In the genomic region with DNA sequence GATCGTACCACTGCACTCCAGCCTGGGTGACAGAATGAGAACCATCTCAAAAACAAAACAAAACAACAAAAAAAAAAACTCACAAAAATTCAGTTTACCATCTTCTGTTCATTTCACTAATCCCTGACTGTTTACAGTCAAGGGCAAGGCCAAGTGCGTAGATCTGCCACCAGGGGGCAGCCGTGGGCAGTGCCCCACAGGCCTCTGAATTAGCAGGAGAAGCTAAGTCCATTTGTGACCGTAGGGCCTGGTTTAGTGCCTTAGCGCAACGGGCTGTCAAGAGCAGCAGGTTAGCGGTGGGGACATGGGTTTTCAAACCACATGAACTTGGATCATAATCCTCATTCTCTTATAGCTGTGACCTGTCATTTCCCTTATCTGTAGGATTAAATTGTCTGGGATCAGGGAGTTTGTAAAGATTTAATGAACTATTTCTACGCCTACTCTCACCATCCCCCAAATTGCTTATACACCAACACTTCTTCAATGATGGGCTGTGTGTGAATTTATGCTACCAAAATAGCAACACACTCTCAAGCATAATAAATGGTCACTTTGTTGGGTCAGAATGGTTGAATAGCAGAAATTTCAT, we compare ENCODE assay signal across 8 cellular contexts. TPM values are rescaled to one million over a fixed set of nuclear protein-coding genes. Genes with fewer than 3 reads are reported as not detected.
A peak's percentile ranks its signal among the peaks of the same experiment; 100 is the strongest.
DNase-seq lines count a peak whose midpoint lies in the region; ATAC-seq, FAIRE-seq and TF ChIP-seq lines count a peak whose summit lies in the region.

No MANE protein-coding gene starts in this region.

- no peaks in the 10 kb centered on the region for H3K36me3 Mint-ChIP-seq in activated CD8-positive, alpha-beta T cell treated with anti-CD3 and anti-CD28 coated beads, Interleukin-2, amount 10 ng/mL, durations not matched to agents 7 days and 5 days (ENCODE audit: low read depth)

- no peak overlapping the region for H2BK15ac ChIP-seq in H1 (ENCODE audit: low read length)

- no peak overlapping the region for H2BK12ac ChIP-seq in H1 (ENCODE audit: low read depth, low read length)

- ATAC-seq in HG03571 (IDR thresholded peaks at IDR 0.05; ENCODE audit: unreplicated experiment) (peak; percentile 62), GM18870 (IDR thresholded peaks at IDR 0.05; ENCODE audit: unreplicated experiment) (no peak)
- ATAC-seq in activated CD8-positive, alpha-beta T cell treated with anti-CD3 and anti-CD28 coated beads, Interleukin-2, amount 10 ng/mL, durations not matched to agents 7 days and 5 days: peak; percentile 92

- H2BK120ac ChIP-seq in H1 (replicated peaks; ENCODE audit: low read depth, low read length): no peak overlapping the region

- H3K79me1 ChIP-seq in H1 (ENCODE audit: low read depth, low read length): no peaks in the 10 kb centered on the region

- TF ChIP-seq CTCF in GM06990 (IDR thresholded peaks at IDR 0.05; ENCODE audit: insufficient read depth, low read length, poor library complexity, severe bottlenecking) (peak; percentile 100), H1 (IDR thresholded peaks at IDR 0.05; ENCODE audit: control extremely low read depth in 1 of 3, insufficient read depth in 1 of 3, low read depth in 1 of 3, low read length in 3 of 3) (peak; percentile 91 to 97 (median 93))

- no peaks in the 10 kb centered on the region for H3K23me2 ChIP-seq in H1 (ENCODE audit: low read depth, low read length)

- no peak overlapping the region for H2BK20ac ChIP-seq in H1 (ENCODE audit: low read length)

- DNase-seq in GM06990 (ENCODE audit: extremely low read depth, insufficient read length) (peak; percentile 61), NCI-H82 treated with DMSO at 0.1 percent for 48 hours (lab: John Stamatoyannopoulos, UW; ENCODE audit: unreplicated experiment) (peak; percentile 57), H1 (ENCODE audit: low read depth in 1 of 2, low spot score in 2 of 2) (peak; percentile 73 to 87), midbrain (lab: John Stamatoyannopoulos, UW) (peak; percentile 86)
- peak; percentile 83 for DNase-seq in activated CD8-positive, alpha-beta T cell treated with anti-CD3 and anti-CD28 coated beads, Interleukin-2, amount 10 ng/mL, durations not matched to agents 7 days and 5 days
- DNase-seq in stimulated activated CD8-positive, alpha-beta memory T cell treated with anti-CD3 and anti-CD28 coated beads, Interleukin-4, amount 100 ng/mL, for 1 hour (ENCODE audit: low read depth in 2 of 2, low spot score in 1 of 2): peak; percentile 47 to 51

- H2AK5ac ChIP-seq in H1 (ENCODE audit: low read depth, low read length): no peak overlapping the region

- peaks cover 6% of the 10 kb centered on the region for H3K4me1 Mint-ChIP-seq in activated CD8-positive, alpha-beta T cell treated with anti-CD3 and anti-CD28 coated beads, Interleukin-2, amount 10 ng/mL, durations not matched to agents 7 days and 5 days (ENCODE audit: low read depth)

- CTCF ChIA-PET in activated CD8-positive, alpha-beta T cell treated with anti-CD3 and anti-CD28 coated beads, Interleukin-2, amount 10 ng/mL, durations not matched to agents 7 days and 5 days (lab: Charles Lee): interaction anchor here (0.6 to 2.4 kb wide), 23 partner anchors 9 to 417 kb away, joined by 3 to 18 read pairs (median 3); a partner anchor contains a TSS
- CTCF ChIA-PET in H1 (lab: Charles Lee; ENCODE audit: partially characterized antibody): interaction anchor here (0.6 to 12.4 kb wide), 23 partner anchors 9 to 328 kb away, joined by 3 to 245 read pairs (median 3); a partner anchor contains a TSS

- no peak overlapping the region for H4K5ac ChIP-seq in H1 (ENCODE audit: insufficient read length, low read depth, low read length)

- no peak overlapping the region for H3K4me3 Mint-ChIP-seq in activated CD8-positive, alpha-beta T cell treated with anti-CD3 and anti-CD28 coated beads, Interleukin-2, amount 10 ng/mL, durations not matched to agents 7 days and 5 days

- no peak for TF ChIP-seq POLR2A in H1 (IDR thresholded peaks at IDR 0.05; ENCODE audit: control extremely low read depth in 1 of 2, low read depth in 2 of 2, low read length in 2 of 2)

- H3K4ac ChIP-seq in H1 (replicated peaks; ENCODE audit: insufficient read length, low read depth, low read length): no peak overlapping the region

- H3K23ac ChIP-seq in H1 (ENCODE audit: insufficient read length): no peak overlapping the region

- H4K8ac ChIP-seq in H1 (ENCODE audit: extremely low read depth, insufficient read depth, low read length): no peak overlapping the region

- H3K27me3 ChIP-seq in GM06990 (replicated peaks; ENCODE audit: control insufficient read depth, insufficient read depth, low read length) (no peaks in the 10 kb centered on the region; the same call in 1 of the 2 replicates), H1 (replicated peaks in 1 of 4; ENCODE audit: control insufficient read depth in 3 of 4, extremely low read depth in 1 of 4, insufficient read depth in 3 of 4, low read length in 3 of 4) (no peaks in the 10 kb centered on the region)

- peaks cover 0 to 2% (median 0%) of the 10 kb centered on the region in 4 experiments; a peak in 1 of 7 replicates for H3K4me1 ChIP-seq in H1 (replicated peaks in 1 of 4; ENCODE audit: control insufficient read depth in 3 of 4, insufficient read depth in 4 of 4, low read length in 3 of 4)

- peak; percentile 84 to 89 for TF ChIP-seq RAD21 in H1 (IDR thresholded peaks at IDR 0.05 in 1 of 2, conservative IDR thresholded peaks at IDR 0.05 in 1 of 2; ENCODE audit: low read depth in 2 of 2, low read length in 2 of 2)

- H3K14ac ChIP-seq in H1 (ENCODE audit: insufficient read length): no peak overlapping the region

- peaks cover 2% of the 10 kb centered on the region for H3K27me3 Mint-ChIP-seq in activated CD8-positive, alpha-beta T cell treated with anti-CD3 and anti-CD28 coated beads, Interleukin-2, amount 10 ng/mL, durations not matched to agents 7 days and 5 days (ENCODE audit: low read depth)

- H3K18ac ChIP-seq in H1 (ENCODE audit: extremely low read depth, low read length): no peak overlapping the region

- no peaks in the 10 kb centered on the region for H3K9me3 Mint-ChIP-seq in activated CD8-positive, alpha-beta T cell treated with anti-CD3 and anti-CD28 coated beads, Interleukin-2, amount 10 ng/mL, durations not matched to agents 7 days and 5 days (ENCODE audit: insufficient read depth)

- no peak overlapping the region for H3K27ac Mint-ChIP-seq in activated CD8-positive, alpha-beta T cell treated with anti-CD3 and anti-CD28 coated beads, Interleukin-2, amount 10 ng/mL, durations not matched to agents 7 days and 5 days

- H3K4me2 ChIP-seq in H1 (ENCODE audit: insufficient read depth in 1 of 2, low read depth in 2 of 2, low read length in 2 of 2): no peak overlapping the region

- peak; percentile 69 for FAIRE-seq in H1 (lab: Jason Lieb, UNC)

- no peak overlapping the region for H3K56ac ChIP-seq in H1 (replicated peaks; ENCODE audit: insufficient read length, low read depth, low read length)

- H3K9me3 ChIP-seq in H1 (ENCODE audit: insufficient read depth in 2 of 2, low read depth in 1 of 2, low read length in 1 of 2): no peaks in the 10 kb centered on the region

- POLR2A ChIA-PET in activated CD8-positive, alpha-beta T cell treated with anti-CD3 and anti-CD28 coated beads, Interleukin-2, amount 10 ng/mL, durations not matched to agents 7 days and 5 days (lab: Charles Lee): no interaction called here
- POLR2A ChIA-PET in H1 (lab: Charles Lee; ENCODE audit: partially characterized antibody): interaction anchor here (1.0 kb wide), 1 partner anchor 49 kb away, joined by 3 read pairs; a partner anchor contains a TSS

- 36% methylated on average over 8 of the region's 8 CpGs; no CpG with 5 or more reads in 1 of the 2 experiments for WGBS in H1 (ENCODE audit: extremely low coverage in 1 of 2, insufficient coverage in 1 of 2, insufficient read length in 1 of 2, insufficient replicate concordance in 2 of 2, low coverage in 1 of 2, low lambda C conversion rate in 2 of 2, missing lambda C conversion rate in 1 of 2), 2 experiments

- no peak overlapping the region for H3K9ac ChIP-seq in H1 (replicated peaks in 1 of 4; ENCODE audit: extremely low read depth in 1 of 4, low read depth in 3 of 4, low read length in 3 of 4)

- H3K36me3 ChIP-seq in GM06990 (ENCODE audit: control insufficient read depth, insufficient read depth, low read length) (no peaks in the 10 kb centered on the region), H1 (ENCODE audit: control insufficient read depth in 2 of 4, insufficient read depth in 4 of 4, low read length in 3 of 4) (no peaks in the 10 kb centered on the region)

- H3K79me2 ChIP-seq in H1 (ENCODE audit: control insufficient read depth in 1 of 2, insufficient read depth in 2 of 2, low read length in 2 of 2): no peaks in the 10 kb centered on the region

- H3K4me3 ChIP-seq in GM06990 (replicated peaks; ENCODE audit: low read depth, low read length) (no peak overlapping the region), H1 (ENCODE audit: extremely low read depth in 1 of 4, insufficient read depth in 2 of 4, low read depth in 3 of 4, low read length in 4 of 4) (no peak overlapping the region)

- no peak overlapping the region for H4K91ac ChIP-seq in H1 (replicated peaks; ENCODE audit: insufficient read length, low read length)

- no peak overlapping the region for H2AFZ ChIP-seq in H1 (ENCODE audit: low read length)

- H3K27ac ChIP-seq in H1 (ENCODE audit: low read depth, low read length): no peak overlapping the region

- H2BK5ac ChIP-seq in H1 (ENCODE audit: low read depth, low read length): no peak overlapping the region

- no peak for TF ChIP-seq EP300 in H1 (IDR thresholded peaks at IDR 0.05; ENCODE audit: borderline replicate concordance in 1 of 2, low read depth in 2 of 2, low read length in 2 of 2)

- no peaks in the 10 kb centered on the region for H4K20me1 ChIP-seq in H1 (replicated peaks in 1 of 2; ENCODE audit: control insufficient read depth in 1 of 2, insufficient read depth in 2 of 2, low read length in 2 of 2)

RNA-seq across cellular contexts. Expression of a gene that starts 49.0 kb away (rescaled TPM):
- total RNA-seq in activated CD8-positive, alpha-beta T cell treated with anti-CD3 and anti-CD28 coated beads, Interleukin-2, amount 10 ng/mL, durations not matched to agents 7 days and 5 days: 10 to 100 TPM; 35.7 to 38.8 TPM
- total RNA-seq in H1 (2021; fragmentation: NEBNext Ultra II Directional; extraction: Animal tissue kit (Norgen Biotek cat#: 25700)): 52.4 and 54.3 TPM in 2 replicates
- 45.3 and 59.6 TPM in 2 replicates for polyA plus RNA-seq in H1 (2011; rRNA removed)
- polyA plus RNA-seq in H1 (2011; cell fraction: cytosol; rRNA removed): 47.2 TPM
- 64.7 TPM for polyA plus RNA-seq in H1 (2011; cell fraction: nucleus; rRNA removed)
- polyA plus RNA-seq in H1 (2012, experiment 1 of 2): 35.2 to 45.9 TPM (median 38.3 TPM) in 4 replicates
- polyA plus RNA-seq in H1 (2012, experiment 2 of 2): 22.6 TPM
- 30.1 TPM for polyA plus RNA-seq in H1 (2013, experiment 1 of 2)
- polyA plus RNA-seq in H1 (2013, experiment 2 of 2): 33.7 TPM
- 113 and 125 TPM in 2 replicates for polyA minus RNA-seq in H1 (2011; rRNA and poly(A)+ RNA removed)
- 49.3 TPM for polyA minus RNA-seq in H1 (2011; cell fraction: cytosol; rRNA and poly(A)+ RNA removed)
- 86.0 TPM for polyA minus RNA-seq in H1 (2011; cell fraction: nucleus; rRNA and poly(A)+ RNA removed)

RNA-seq across cellular contexts. Expression of a gene that starts 49.3 kb away (rescaled TPM):
- total RNA-seq in activated CD8-positive, alpha-beta T cell treated with anti-CD3 and anti-CD28 coated beads, Interleukin-2, amount 10 ng/mL, durations not matched to agents 7 days and 5 days: 10 to 100 TPM; 32.0 to 34.1 TPM
- 21.1 and 21.8 TPM in 2 replicates for total RNA-seq in H1 (2021; fragmentation: NEBNext Ultra II Directional; extraction: Animal tissue kit (Norgen Biotek cat#: 25700))
- 14.0 and 17.1 TPM in 2 replicates for polyA plus RNA-seq in H1 (2011; rRNA removed)
- 15.4 TPM for polyA plus RNA-seq in H1 (2011; cell fraction: cytosol; rRNA removed)
- 42.4 TPM for polyA plus RNA-seq in H1 (2011; cell fraction: nucleus; rRNA removed)
- polyA plus RNA-seq in H1 (2012, experiment 1 of 2): 13.8 to 15.2 TPM (median 14.2 TPM) in 4 replicates
- 6.5 TPM for polyA plus RNA-seq in H1 (2012, experiment 2 of 2)
- 14.9 TPM for polyA plus RNA-seq in H1 (2013, experiment 1 of 2)
- polyA plus RNA-seq in H1 (2013, experiment 2 of 2): 15.1 TPM
- polyA minus RNA-seq in H1 (2011; rRNA and poly(A)+ RNA removed): 29.4 and 36.8 TPM in 2 replicates
- polyA minus RNA-seq in H1 (2011; cell fraction: cytosol; rRNA and poly(A)+ RNA removed): 13.9 TPM
- 40.1 TPM for polyA minus RNA-seq in H1 (2011; cell fraction: nucleus; rRNA and poly(A)+ RNA removed)
